In the genomic region with DNA sequence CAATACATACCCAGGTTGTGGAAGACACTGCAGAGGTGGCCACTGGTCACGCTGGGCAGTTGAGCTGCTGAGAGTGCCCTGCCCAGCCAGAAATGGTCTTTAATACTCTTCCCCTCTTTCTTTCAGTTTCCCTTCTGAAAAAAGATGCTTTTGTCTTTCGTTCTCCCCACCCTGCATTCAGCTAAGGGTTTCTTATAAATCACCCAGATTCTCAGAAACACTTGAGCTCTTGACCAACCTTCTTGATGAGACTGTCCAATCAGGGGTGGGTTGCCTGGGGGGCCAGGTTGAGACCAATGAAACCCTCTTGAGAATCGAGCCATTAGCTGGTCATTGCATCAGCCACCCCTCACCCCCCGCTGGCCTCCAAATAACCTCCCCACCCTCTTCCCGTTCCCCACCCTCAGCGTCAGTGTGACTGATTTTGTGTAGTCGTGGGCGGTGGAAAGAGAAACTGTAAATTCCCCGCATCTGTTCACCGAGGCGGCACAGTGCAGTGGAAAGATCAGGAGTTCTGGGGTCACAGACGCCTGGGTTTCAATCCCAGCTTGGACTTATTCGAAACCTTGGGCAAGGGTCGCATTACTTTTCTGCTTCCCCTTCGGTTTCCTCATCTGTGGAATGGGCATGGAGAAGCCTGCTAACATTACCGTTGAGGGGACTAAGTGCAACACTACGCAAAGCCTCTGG, we compare ENCODE assay signal across 8 cellular contexts. TPM values are rescaled to one million over a fixed set of nuclear protein-coding genes. Genes with fewer than 3 reads are reported as not detected.
A peak's percentile ranks its signal among the peaks of the same experiment; 100 is the strongest.
DNase-seq lines count a peak whose midpoint lies in the region; ATAC-seq and TF ChIP-seq lines count a peak whose summit lies in the region.

No MANE protein-coding gene starts in this region.

- peak overlapping the region; percentile 95 for H3K27ac Mint-ChIP-seq in activated B cell treated with CpG ODN at 0.5 μM for 24 hours

- TF ChIP-seq POLR2A in lower leg skin (IDR thresholded peaks at IDR 0.05) = no peak

- TF ChIP-seq CTCF in KMS-11 (conservative IDR thresholded peaks at IDR 0.05; ENCODE audit: low read depth, low read length) (no peak), activated B cell treated with CpG ODN at 0.5 μM for 24 hours (IDR thresholded peaks at IDR 0.05) (no peak), coronary artery (IDR thresholded peaks at IDR 0.05) (no peak), lower leg skin (IDR thresholded peaks at IDR 0.05) (no peak)

- H3K4me1 ChIP-seq in KMS-11 (ENCODE audit: low read depth, poor library complexity, severe bottlenecking) = peaks cover 26% of the 10 kb centered on the region

- no peaks in the 10 kb centered on the region for H3K36me3 ChIP-seq in KMS-11 (ENCODE audit: insufficient read depth)

- POLR2A ChIA-PET in activated B cell treated with CpG ODN at 0.5 μM for 24 hours (lab: Charles Lee) = interaction anchor here (0.5 to 1.3 kb wide), 16 partner anchors 14 to 310 kb away, joined by 3 to 6 read pairs (median 4); partner anchors contain the start of genes EVL and SLC25A29

- whole genome bisulfite sequencing in lower leg skin, 2 donors = 2 to 4% methylated on average over 17 of the region's 17 CpGs

- no peaks in the 10 kb centered on the region for H3K27me3 ChIP-seq in KMS-11 (ENCODE audit: insufficient read depth, low read depth)

- H3K9me3 Mint-ChIP-seq in activated B cell treated with CpG ODN at 0.5 μM for 24 hours = no peaks in the 10 kb centered on the region

- peaks cover 5% of the 10 kb centered on the region; the same call in 1 of the 2 replicates for H3K79me2 ChIP-seq in KMS-11 (ENCODE audit: insufficient read depth, low read depth)

- peak overlapping the region; percentile 53; the same call in 1 of the 2 replicates for H2AFZ ChIP-seq in KMS-11 (ENCODE audit: low read depth)

- H3K4me1 Mint-ChIP-seq in activated B cell treated with CpG ODN at 0.5 μM for 24 hours = peaks cover 48% of the 10 kb centered on the region

- peak overlapping the region; percentile 95 for H3K4me3 Mint-ChIP-seq in activated B cell treated with CpG ODN at 0.5 μM for 24 hours

- no peak overlapping the region for H3K4me3 ChIP-seq in KMS-11 (IDR thresholded peaks at IDR 0.05; ENCODE audit: insufficient read depth, low read depth, low read length)
- H3K4me3 ChIP-seq in coronary artery = peak overlapping the region; percentile 85
- H3K4me3 ChIP-seq in lower leg skin (ENCODE audit: low read depth, poor library complexity, severe bottlenecking) = peak overlapping the region; percentile 49

- peak; percentile 76 for DNase-seq in ELF-1 (ENCODE audit: low read depth, low spot score)
- DNase-seq in activated B cell treated with CpG ODN at 0.5 μM for 24 hours = peak; percentile 44
- peak; percentile 86 for DNase-seq in coronary artery (ENCODE audit: low spot score)
- peak; percentile 61 to 92 for DNase-seq in lower leg skin (ENCODE audit: low spot score in 2 of 2)
- peak; percentile 63 for DNase-seq in stimulated activated CD8-positive, alpha-beta memory T cell treated with anti-CD3 and anti-CD28 coated beads, Interleukin-12 subunit alpha, Interleukin-12 subunit beta, amount 100 ng/mL, for 24 hours (ENCODE audit: extremely low read depth)
- no peak for DNase-seq in SHP77 treated with DMSO at 0.1 percent for 48 hours (lab: John Stamatoyannopoulos, UW)

- H3K27ac ChIP-seq in KMS-11 (peak overlapping the region; percentile 67), coronary artery (peak overlapping the region; percentile 84 to 95)

- ATAC-seq in GM21737 (IDR thresholded peaks at IDR 0.05; ENCODE audit: unreplicated experiment) = peak; percentile 34
- peak; percentile 40 for ATAC-seq in activated B cell treated with CpG ODN at 0.5 μM for 24 hours (ENCODE audit: low read depth)

- intact Hi-C loops in activated B cell treated with CpG ODN at 0.5 μM for 24 hours (cut with micrococcal nuclease) = loop anchor here (5.0 to 10.0 kb wide), 2 partner anchors 771 to 1942 kb away; partner anchors contain the start of genes CCDC85C and ZNF839
- intact Hi-C loops in lower leg skin (cut with DNase I; ENCODE audit: low total_unique reads) = loop anchor here (5.0 kb wide), 1 partner anchor 103 kb away; no protein-coding TSS in a partner anchor

- H3K9ac ChIP-seq in KMS-11 = peak overlapping the region; percentile 74

- H3K36me3 Mint-ChIP-seq in activated B cell treated with CpG ODN at 0.5 μM for 24 hours (ENCODE audit: low read depth) = peaks cover 39% of the 10 kb centered on the region

- no peaks in the 10 kb centered on the region for H4K20me1 ChIP-seq in KMS-11 (ENCODE audit: insufficient read depth)

- CTCF ChIA-PET in activated B cell treated with CpG ODN at 0.5 μM for 24 hours (lab: Charles Lee) = interaction anchor here (1.3 kb wide), 2 partner anchors 9 to 90 kb away, joined by 3 to 4 read pairs; no protein-coding TSS in a partner anchor

- H3K27me3 Mint-ChIP-seq in activated B cell treated with CpG ODN at 0.5 μM for 24 hours = no peaks in the 10 kb centered on the region

- H3K4me2 ChIP-seq in KMS-11 = peak overlapping the region; percentile 96

RNA-seq across cellular contexts. Expression of gene WDR25, which starts 0.9 kb away (rescaled TPM):
- total RNA-seq in activated B cell treated with CpG ODN at 0.5 μM for 24 hours (5.6 and 6.0 TPM in 2 replicates), lower leg skin (10 to 100 TPM in 1 of 4 donors, 1 to 10 TPM in 3; 6.5 to 10.4 (median 7.1) TPM)

RNA-seq across cellular contexts. Expression of gene SLC25A47, which starts 52.3 kb away (rescaled TPM):
- not detected in 2 replicates for total RNA-seq in activated B cell treated with CpG ODN at 0.5 μM for 24 hours
- not detected for total RNA-seq in lower leg skin
